Comparison of ENCODE assay signal across 1 cellular context in the genomic region with DNA sequence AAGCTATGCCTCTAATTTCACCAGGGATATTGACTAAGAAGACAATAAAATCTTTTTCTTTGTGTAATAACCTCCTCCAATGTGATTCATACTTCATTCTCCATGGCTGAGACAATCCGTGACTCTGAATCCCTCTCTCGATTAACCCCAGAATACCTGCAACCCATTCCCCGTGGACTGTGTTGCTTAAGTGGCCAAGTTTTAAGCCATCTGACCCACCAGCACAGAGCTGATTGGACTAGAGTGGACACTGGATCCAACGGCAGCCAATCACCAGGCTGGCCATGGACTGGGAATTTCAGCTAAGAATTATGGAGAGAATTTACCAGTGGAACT.
TF ChIP-seq lines count a peak whose summit lies in the region.

No MANE protein-coding gene starts in this region.

TF ChIP-seq in endothelial cell of umbilical vein, 7 proteins besides CTCF, POLR2A, EP300 and RAD21:
- TF ChIP-seq MAX (IDR thresholded peaks at IDR 0.05; ENCODE audit: insufficient read depth, insufficient read length) (no peak), EZH2 (IDR thresholded peaks at IDR 0.05; ENCODE audit: borderline replicate concordance, low read depth, low read length, severe bottlenecking) (no peak), GATA2 (IDR thresholded peaks at IDR 0.05; ENCODE audit: insufficient read depth, insufficient read length, low read depth, low read length) (no peak), JUN (IDR thresholded peaks at IDR 0.05; ENCODE audit: borderline replicate concordance, insufficient read depth, insufficient read length, low read depth) (no peak), POLR2AphosphoS5 (IDR thresholded peaks at IDR 0.05; ENCODE audit: insufficient read depth, low read depth, low read length) (no peak), MYC (IDR thresholded peaks at IDR 0.05; ENCODE audit: low read depth, low read length) (no peak), FOS (IDR thresholded peaks at IDR 0.05; ENCODE audit: borderline replicate concordance, insufficient read depth, low read length) (no peak)
